ENCODE assay signal across 18 cellular contexts in genomic region chr19:54551950-54552912, GRCh38. TPM values are rescaled to one million over a fixed set of nuclear protein-coding genes. Genes with fewer than 3 reads are reported as not detected.
DNase-seq lines count a peak whose midpoint lies in the region; ATAC-seq and TF ChIP-seq lines count a peak whose summit lies in the region.
"Had no signal": no experiment of that assay in that cellular context is flagged by ENCODE, and none has a peak within 500 bp of the region (broad histone marks: within the 10 kb centered on the region; RNA-seq: fewer than 3 reads in every experiment).

No MANE protein-coding gene starts in this region.

- no peak for TF ChIP-seq CTCF in CD14-positive monocyte (IDR thresholded peaks at IDR 0.05)
- TF ChIP-seq CTCF in GM13977 (IDR thresholded peaks at IDR 0.05; ENCODE audit: extremely low read depth, insufficient read depth, missing control alignments), result no peak
- no peak for TF ChIP-seq CTCF in lower lobe of right lung (IDR thresholded peaks at IDR 0.05)
- TF ChIP-seq CTCF in mesothelial cell of epicardium (IDR thresholded peaks at IDR 0.05; ENCODE audit: unreplicated experiment), result no peak

- peaks cover 22% of the 10 kb centered on the region for H3K27me3 ChIP-seq in lower lobe of right lung (ENCODE audit: low read depth)
- H3K27me3 ChIP-seq: upper lobe of left lung had no signal

- in situ Hi-C loops in GM13977 (cut with MboI; ENCODE audit: low pct_unique_long_range_greater_than_20kb, low sequenced_read_pairs, unreplicated experiment), result no loop called here

- H3K36me3 Mint-ChIP-seq in CD14-positive monocyte (no peaks in the 10 kb centered on the region), mesothelial cell of epicardium (peaks cover 4% of the 10 kb centered on the region)

- H3K4me1 ChIP-seq in lower lobe of right lung, result no peaks in the 10 kb centered on the region
- H3K4me1 ChIP-seq: gastroesophageal sphincter, upper lobe of left lung had no signal

- DNase-seq in CD14-positive monocyte (ENCODE audit: low spot score) (no peak), GM13977 (ENCODE audit: low spot score) (peak; percentile 41), RPMI8226 (peak; percentile 49), lower lobe of right lung (peak; percentile 55), sciatic nerve (ENCODE audit: low spot score) (no peak), mesothelial cell of epicardium (ENCODE audit: low spot score in 2 of 2, unreplicated experiment in 2 of 2) (no peak)
- DNase-seq: activated CD4-positive, CD25-positive, alpha-beta regulatory T cell treated with anti-CD3 and anti-CD28 coated beads, Interleukin-2, amount 50 U/mL, for 72 hours; activated T-cell treated with anti-CD3 and anti-CD28 coated beads for 4 hours; central memory CD4-positive, alpha-beta T cell; HFFc6; retina; stimulated activated CD4-positive, alpha-beta T cell treated with anti-CD3 and anti-CD28 coated beads, Interleukin-2, amount 100 ng/mL, for 48 hours had no signal

- no peaks in the 10 kb centered on the region for H3K9me3 Mint-ChIP-seq in CD14-positive monocyte
- H3K9me3 Mint-ChIP-seq in mesothelial cell of epicardium, result peaks cover 37% of the 10 kb centered on the region

- peak overlapping the region; percentile 7 to 32 for H3K4me3 Mint-ChIP-seq in CD14-positive monocyte
- H3K4me3 Mint-ChIP-seq in mesothelial cell of epicardium, result no peak overlapping the region
- H3K4me3 Mint-ChIP-seq: HFFc6 had no signal

- H3K27ac ChIP-seq in lower lobe of right lung, result no peak overlapping the region
- H3K27ac ChIP-seq: gastroesophageal sphincter, upper lobe of left lung had no signal

- no peaks in the 10 kb centered on the region for H3K9me3 ChIP-seq in lower lobe of right lung
- H3K9me3 ChIP-seq: gastroesophageal sphincter, upper lobe of left lung had no signal

- H3K27me3 Mint-ChIP-seq in CD14-positive monocyte (ENCODE audit: low read depth in 3 of 3), result peaks cover 14 to 19% (median 18%) of the 10 kb centered on the region in 3 donors
- H3K27me3 Mint-ChIP-seq in mesothelial cell of epicardium (ENCODE audit: low read depth), result no peaks in the 10 kb centered on the region

- intact Hi-C loops in CD14-positive monocyte (cut with micrococcal nuclease), result no loop called here
- intact Hi-C loops in lower lobe of right lung (cut with DNase I), result no loop called here
- intact Hi-C loops in sciatic nerve (cut with DNase I), result no loop called here

- H3K27ac Mint-ChIP-seq in CD14-positive monocyte (peak overlapping the region in 1 of 7 donors; percentile 18), mesothelial cell of epicardium (no peak overlapping the region)
- H3K27ac Mint-ChIP-seq: HFFc6 had no signal

- peak; percentile 36 to 39 for ATAC-seq in lower lobe of right lung
- ATAC-seq in HG03159 (IDR thresholded peaks at IDR 0.05; ENCODE audit: unreplicated experiment), result no peak
- no peak for ATAC-seq in sciatic nerve
- ATAC-seq in HG03565 (IDR thresholded peaks at IDR 0.05; ENCODE audit: unreplicated experiment), result no peak
- ATAC-seq: gastroesophageal sphincter had no signal

- H3K4me3 ChIP-seq in lower lobe of right lung, result no peak overlapping the region
- H3K4me3 ChIP-seq: gastroesophageal sphincter, upper lobe of left lung had no signal

- H3K36me3 ChIP-seq in lower lobe of right lung, result no peaks in the 10 kb centered on the region
- H3K36me3 ChIP-seq: gastroesophageal sphincter, upper lobe of left lung had no signal

- H3K4me1 Mint-ChIP-seq in CD14-positive monocyte (peaks cover 12% of the 10 kb centered on the region), mesothelial cell of epicardium (no peaks in the 10 kb centered on the region)

RNA-seq across cellular contexts. Expression of gene LILRA2, which starts 21.4 kb away (rescaled TPM):
- 100 to 1,000 TPM; 377 to 451 TPM for polyA plus RNA-seq in CD14-positive monocyte
- total RNA-seq in lower lobe of right lung (25.3 TPM), sciatic nerve (5.3 TPM), mesothelial cell of epicardium (not detected in 3 replicates)
- total RNA-seq: HFFc6, HT1080, myocyte had no signal

RNA-seq across cellular contexts. Expression of gene LILRA1, which starts 41.2 kb away (rescaled TPM):
- polyA plus RNA-seq in CD14-positive monocyte, result 100 to 1,000 TPM in 1 of 2 donors, 10 to 100 TPM in 1; 88.5 to 151 TPM
- total RNA-seq in lower lobe of right lung (7.6 TPM), sciatic nerve (2.3 TPM), mesothelial cell of epicardium (not detected in 3 replicates)
- total RNA-seq: HFFc6, HT1080, myocyte had no signal

RNA-seq across cellular contexts. Expression of gene LAIR2, which starts 49.6 kb away (rescaled TPM):
- polyA plus RNA-seq in CD14-positive monocyte, result under 1 TPM in 1 of 2 donors, not detected in 1; 0.38 TPM
- total RNA-seq in lower lobe of right lung (0.95 TPM), sciatic nerve (1.1 TPM), mesothelial cell of epicardium (not detected in 3 replicates)
- total RNA-seq: gastroesophageal sphincter, HFFc6, HT1080, myocyte, upper lobe of left lung had no signal

Comparison
In these comparisons a context has a peak if more than half of its experiments do, and no peak if none do; other contexts are left out.
1. DNase-seq: peak in GM13977 (single experiment), RPMI8226 (single experiment) and lower lobe of right lung (single experiment); none in CD14-positive monocyte (single experiment), sciatic nerve (single experiment) and mesothelial cell of epicardium (0 of 2).
2. ATAC-seq: peak in lower lobe of right lung (2 of 2); none in HG03159 (single experiment), sciatic nerve (single experiment) and HG03565 (single experiment).